In genomic region chr16:75471723-75472634, GRCh38 we compare ENCODE assay signal across 9 cellular contexts. TPM values are rescaled to one million over a fixed set of nuclear protein-coding genes. Genes with fewer than 3 reads are reported as not detected.
DNase-seq lines count a peak whose midpoint lies in the region; ATAC-seq and TF ChIP-seq lines count a peak whose summit lies in the region.
"Had no signal": no experiment of that assay in that cellular context is flagged by ENCODE, and none has a peak within 500 bp of the region (broad histone marks: within the 10 kb centered on the region; RNA-seq: fewer than 3 reads in every experiment).

No MANE protein-coding gene starts in this region.

- DNase-seq in CD1c-positive myeloid dendritic cell (ENCODE audit: extremely low spot score) (peak; percentile 65), NCI-H2227 (lab: John Stamatoyannopoulos, UW; ENCODE audit: unreplicated experiment) (peak; percentile 50), foreskin keratinocyte (peak in 1 of 2 donors; percentile 51), neural progenitor cell (ENCODE audit: low spot score) (peak; percentile 69)
- peak; percentile 45 for DNase-seq in activated CD4-positive, alpha-beta memory T cell treated with anti-CD3 and anti-CD28 coated beads, Interleukin-2, amount 10 ng/mL, durations not matched to agents 7 days and 5 days

- no peak overlapping the region for H3K27ac ChIP-seq in foreskin keratinocyte
- no peak overlapping the region for H3K27ac ChIP-seq in neural progenitor cell

- CTCF ChIA-PET in activated CD4-positive, alpha-beta memory T cell treated with anti-CD3 and anti-CD28 coated beads, Interleukin-2, amount 10 ng/mL, durations not matched to agents 7 days and 5 days (lab: Charles Lee) = interaction anchor here (0.6 to 3.0 kb wide), 12 partner anchors 9 to 294 kb away, joined by 3 to 13 read pairs (median 4); partner anchors contain the start of gene ADAT1

- no peaks in the 10 kb centered on the region for H3K36me3 ChIP-seq in neural progenitor cell

- H3K4me3 ChIP-seq in neural progenitor cell = no peak overlapping the region

- H3K27me3 Mint-ChIP-seq in activated CD4-positive, alpha-beta memory T cell treated with anti-CD3 and anti-CD28 coated beads, Interleukin-2, amount 10 ng/mL, durations not matched to agents 7 days and 5 days = no peaks in the 10 kb centered on the region
- H3K27me3 Mint-ChIP-seq in neural progenitor cell (ENCODE audit: insufficient read depth, low read depth) = peaks cover 2% of the 10 kb centered on the region

- peak; percentile 85 for ATAC-seq in GM18517 (IDR thresholded peaks at IDR 0.05; ENCODE audit: unreplicated experiment)
- peak; percentile 64 for ATAC-seq in HG03097 (IDR thresholded peaks at IDR 0.05; ENCODE audit: low FRiP score, unreplicated experiment)
- ATAC-seq in foreskin keratinocyte = peak; percentile 86
- no peak for ATAC-seq in GM21576 (IDR thresholded peaks at IDR 0.05; ENCODE audit: unreplicated experiment)

- no peak overlapping the region for H3K4me3 Mint-ChIP-seq in activated CD4-positive, alpha-beta memory T cell treated with anti-CD3 and anti-CD28 coated beads, Interleukin-2, amount 10 ng/mL, durations not matched to agents 7 days and 5 days
- H3K4me3 Mint-ChIP-seq in neural progenitor cell = no peak overlapping the region
- H3K4me3 Mint-ChIP-seq: T-helper 1 cell treated with Interleukin-12 subunit alpha and Interleukin-12 subunit beta and Interleukin-4 antibody, amounts not matched to agents 30 μg/mL and 1 μg/mL, for 36 hours had no signal

- H3K4me1 ChIP-seq in foreskin keratinocyte (no peaks in the 10 kb centered on the region), neural progenitor cell (no peaks in the 10 kb centered on the region)

- no peaks in the 10 kb centered on the region for H4K20me1 ChIP-seq in neural progenitor cell (ENCODE audit: low read depth)

- POLR2A ChIA-PET in activated CD4-positive, alpha-beta memory T cell treated with anti-CD3 and anti-CD28 coated beads, Interleukin-2, amount 10 ng/mL, durations not matched to agents 7 days and 5 days (lab: Charles Lee) = no interaction called here

- no peaks in the 10 kb centered on the region for H3K4me1 Mint-ChIP-seq in activated CD4-positive, alpha-beta memory T cell treated with anti-CD3 and anti-CD28 coated beads, Interleukin-2, amount 10 ng/mL, durations not matched to agents 7 days and 5 days
- peaks cover 7% of the 10 kb centered on the region for H3K4me1 Mint-ChIP-seq in neural progenitor cell

- no peaks in the 10 kb centered on the region for H3K9me3 ChIP-seq in neural progenitor cell (ENCODE audit: low read depth)

- no peaks in the 10 kb centered on the region for H3K9me3 Mint-ChIP-seq in activated CD4-positive, alpha-beta memory T cell treated with anti-CD3 and anti-CD28 coated beads, Interleukin-2, amount 10 ng/mL, durations not matched to agents 7 days and 5 days
- H3K9me3 Mint-ChIP-seq in neural progenitor cell = no peaks in the 10 kb centered on the region
- H3K9me3 Mint-ChIP-seq: T-helper 1 cell treated with Interleukin-12 subunit alpha and Interleukin-12 subunit beta and Interleukin-4 antibody, amounts not matched to agents 30 μg/mL and 1 μg/mL, for 36 hours had no signal

- H3K36me3 Mint-ChIP-seq in activated CD4-positive, alpha-beta memory T cell treated with anti-CD3 and anti-CD28 coated beads, Interleukin-2, amount 10 ng/mL, durations not matched to agents 7 days and 5 days (ENCODE audit: low read depth) = no peaks in the 10 kb centered on the region
- no peaks in the 10 kb centered on the region for H3K36me3 Mint-ChIP-seq in neural progenitor cell

- no peak overlapping the region for H2AFZ ChIP-seq in neural progenitor cell (replicated peaks)

- peak; percentile 90 for TF ChIP-seq CTCF in foreskin keratinocyte (conservative IDR thresholded peaks at IDR 0.05)
- peak; percentile 72 for TF ChIP-seq CTCF in neural progenitor cell (IDR thresholded peaks at IDR 0.05)

- no peaks in the 10 kb centered on the region for H3K79me2 ChIP-seq in neural progenitor cell (ENCODE audit: low read depth)

- H3K27ac Mint-ChIP-seq in activated CD4-positive, alpha-beta memory T cell treated with anti-CD3 and anti-CD28 coated beads, Interleukin-2, amount 10 ng/mL, durations not matched to agents 7 days and 5 days = no peak overlapping the region
- peak overlapping the region; percentile 67 for H3K27ac Mint-ChIP-seq in neural progenitor cell
- H3K27ac Mint-ChIP-seq: T-helper 1 cell treated with Interleukin-12 subunit alpha and Interleukin-12 subunit beta and Interleukin-4 antibody, amounts not matched to agents 30 μg/mL and 1 μg/mL, for 36 hours had no signal

- H3K4me2 ChIP-seq in neural progenitor cell = no peak overlapping the region

- H3K27me3 ChIP-seq in foreskin keratinocyte (no peaks in the 10 kb centered on the region), neural progenitor cell (no peaks in the 10 kb centered on the region)

- peaks cover 13% of the 10 kb centered on the region for H3F3A ChIP-seq in neural progenitor cell (ENCODE audit: low read depth)

- no peak overlapping the region for H3K9ac ChIP-seq in neural progenitor cell

RNA-seq across cellular contexts. Expression of gene TMEM170A, which starts 7.5 kb away (rescaled TPM):
- 10 to 100 TPM; 30.8 to 33.9 TPM for total RNA-seq in activated CD4-positive, alpha-beta memory T cell treated with anti-CD3 and anti-CD28 coated beads, Interleukin-2, amount 10 ng/mL, durations not matched to agents 7 days and 5 days
- total RNA-seq in foreskin keratinocyte (14.5 and 18.0 TPM in 2 replicates), neural progenitor cell (ENCODE audit: low replicate concordance) (64.1 and 77.0 TPM in 2 replicates)
- polyA plus RNA-seq in foreskin keratinocyte = 7.4 and 8.6 TPM in 2 replicates

RNA-seq across cellular contexts. Expression of gene CHST6, which starts 23.3 kb away (rescaled TPM):
- not detected for total RNA-seq in activated CD4-positive, alpha-beta memory T cell treated with anti-CD3 and anti-CD28 coated beads, Interleukin-2, amount 10 ng/mL, durations not matched to agents 7 days and 5 days
- total RNA-seq in foreskin keratinocyte (1.4 and 1.5 TPM in 2 replicates), neural progenitor cell (ENCODE audit: low replicate concordance) (6.2 and 12.5 TPM in 2 replicates)
- 0.44 and 0.65 TPM in 2 replicates for polyA plus RNA-seq in foreskin keratinocyte

RNA-seq across cellular contexts. Expression of gene CFDP1, which starts 38.7 kb away (rescaled TPM):
- 10 to 100 TPM; 35.1 to 36.2 TPM for total RNA-seq in activated CD4-positive, alpha-beta memory T cell treated with anti-CD3 and anti-CD28 coated beads, Interleukin-2, amount 10 ng/mL, durations not matched to agents 7 days and 5 days
- 47.3 and 52.5 TPM in 2 replicates for total RNA-seq in foreskin keratinocyte
- polyA plus RNA-seq in foreskin keratinocyte = 50.5 and 55.2 TPM in 2 replicates
- 134 and 159 TPM in 2 replicates for total RNA-seq in neural progenitor cell (ENCODE audit: low replicate concordance)
